Comparison of ENCODE assay signal across 36 cellular contexts in the genomic region with DNA sequence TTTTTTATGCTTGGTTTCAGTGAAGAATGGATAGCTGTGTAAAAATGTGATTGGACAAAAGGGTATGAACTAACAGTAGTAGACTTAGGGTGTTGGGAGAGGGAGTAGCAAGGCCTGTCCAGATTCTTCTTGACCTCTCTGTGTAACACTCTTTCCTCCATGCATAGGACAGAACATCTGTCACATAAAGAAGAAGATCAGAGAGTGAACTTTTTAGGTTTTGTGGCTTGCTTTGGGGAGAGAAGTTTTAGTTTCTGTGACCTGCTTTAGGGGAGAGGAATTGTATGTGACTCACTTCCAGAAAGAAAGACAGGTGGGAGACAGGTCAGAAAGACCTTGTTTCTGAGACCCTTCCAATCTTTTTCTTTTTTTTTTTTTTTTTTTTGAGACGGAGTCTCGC.
"Had no signal": no experiment of that assay in that cellular context is flagged by ENCODE, and none has a peak within 500 bp of the region (broad histone marks: within the 10 kb centered on the region; RNA-seq: fewer than 3 reads in every experiment).

No MANE protein-coding gene starts in this region.

- H3K9me3 ChIP-seq: MG63 had no signal

- H3K36me3 ChIP-seq: MG63 had no signal

- DNase-seq: Karpas-422, Kasumi-1, MG63, MV-4-11, NCI-H1048, NCI-H1092, NCI-H1092 treated with DMSO at 0.1 percent for 48 hours, NCI-H1105, NCI-H1105 treated with DMSO at 0.1 percent for 48 hours, NCI-H1417, NCI-H1417 treated with DMSO at 0.1 percent for 48 hours, NCI-H1436, NCI-H1436 treated with DMSO at 0.1 percent for 48 hours, NCI-H146, NCI-H1694, NCI-H1694 treated with DMSO at 0.1 percent for 48 hours, NCI-H187, NCI-H187 treated with DMSO at 0.1 percent for 48 hours, NCI-H1930, NCI-H2029, NCI-H2029 treated with DMSO at 0.1 percent for 48 hours, NCI-H2081, NCI-H2081 treated with DMSO at 0.1 percent for 48 hours, NCI-H2107, NCI-H2171, NCI-H2171 treated with DMSO at 0.1 percent for 48 hours, NCI-H2227 treated with DMSO at 0.1 percent for 48 hours, NCI-H226, NCI-H345, NCI-H446, NCI-H446 treated with DMSO at 0.1 percent for 48 hours, NCI-H510A, NCI-H510A treated with DMSO at 0.1 percent for 48 hours, NCI-H524, NCI-H524 treated with DMSO at 0.1 percent for 48 hours, NCI-H526 had no signal

- H3K4me3 ChIP-seq: MG63 had no signal

- H3K27me3 ChIP-seq: MG63 had no signal
